27 cellular contexts compared by ENCODE assay signal in the genomic region with DNA sequence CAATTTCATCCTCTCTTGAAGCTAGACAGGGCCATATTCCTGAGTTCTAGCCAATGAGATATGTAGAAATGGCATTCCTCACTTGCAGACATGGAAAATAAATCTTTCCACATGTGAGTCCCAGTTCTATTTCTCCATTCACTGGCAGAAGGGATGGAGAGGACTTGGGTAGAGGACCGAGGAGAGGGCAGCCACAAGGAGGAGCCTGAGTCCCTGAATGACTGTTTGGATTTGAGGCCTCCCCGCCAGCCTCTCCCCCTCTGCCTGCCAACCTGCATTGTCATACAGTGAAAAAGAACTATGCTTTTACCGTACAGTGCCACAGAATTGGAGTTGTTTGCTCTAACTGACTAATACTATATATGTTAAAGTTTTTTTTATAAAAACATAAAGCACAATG.
DNase-seq lines count a peak whose midpoint lies in the region; ATAC-seq and TF ChIP-seq lines count a peak whose summit lies in the region.
"Had no signal": no experiment of that assay in that cellular context is flagged by ENCODE, and none has a peak within 500 bp of the region (broad histone marks: within the 10 kb centered on the region; RNA-seq: fewer than 3 reads in every experiment).

No MANE protein-coding gene starts in this region.

- H3K27me3 ChIP-seq in right cardiac atrium (ENCODE audit: control insufficient read depth, insufficient read depth) (no peaks in the 10 kb centered on the region), PC-3 (ENCODE audit: low read length) (no peaks in the 10 kb centered on the region), trophoblast cell (ENCODE audit: insufficient read depth, low read length) (no peaks in the 10 kb centered on the region), adrenal gland (no peaks in the 10 kb centered on the region)
- H3K27me3 ChIP-seq: MG63, testis had no signal

- peak overlapping the region; percentile 91 for H2BK12ac ChIP-seq in trophoblast cell (ENCODE audit: low read length)

- peak overlapping the region; percentile 48 for H4K8ac ChIP-seq in trophoblast cell (ENCODE audit: low read depth, low read length)

- no peak for TF ChIP-seq POLR2A in adrenal gland (IDR thresholded peaks at IDR 0.05)

- CTCF ChIA-PET in PC-3 (lab: Charles Lee) = no interaction called here

- intact Hi-C loops in Right ventricle myocardium superior (cut with DNase I) (no loop called here), right cardiac atrium (cut with DNase I) (no loop called here), PC-3 (cut with micrococcal nuclease) (no loop called here), adrenal gland (cut with DNase I) (no loop called here)

- H2AFZ ChIP-seq in PC-3 (ENCODE audit: low read length) (no peak overlapping the region), trophoblast cell (ENCODE audit: insufficient read depth, low read length, poor library complexity) (no peak overlapping the region)

- ATAC-seq in Right ventricle myocardium superior (ENCODE audit: poor library complexity) (peak; percentile 53), right cardiac atrium (no peak), PC-3 (peak; percentile 63)
- ATAC-seq: activated naive CD4-positive, alpha-beta T cell treated with anti-CD3 and anti-CD28 coated beads, Interleukin-2, amount 50 U/mL, for 72 hours; psoas muscle had no signal

- no peak overlapping the region for H3K23ac ChIP-seq in trophoblast cell (ENCODE audit: low read length)

- H3K4me3 ChIP-seq in right cardiac atrium (ENCODE audit: low read length) (no peak overlapping the region), PC-3 (ENCODE audit: low read length) (no peak overlapping the region), epithelial cell of esophagus (ENCODE audit: low read length) (no peak overlapping the region), trophoblast cell (ENCODE audit: low read depth, low read length) (no peak overlapping the region), adrenal gland (no peak overlapping the region)
- H3K4me3 ChIP-seq: lung, MG63, psoas muscle, SK-N-MC, testis had no signal

- no peaks in the 10 kb centered on the region for H3K9me2 ChIP-seq in PC-3 (replicated peaks; ENCODE audit: low read length)

- H2BK5ac ChIP-seq in trophoblast cell (ENCODE audit: low read depth, low read length, poor library complexity) = peak overlapping the region; percentile 81

- no peaks in the 10 kb centered on the region for H3F3A ChIP-seq in PC-3 (ENCODE audit: low read length, unreplicated experiment)

- H3K9me3 ChIP-seq in right cardiac atrium (ENCODE audit: control insufficient read depth, low read length) (no peaks in the 10 kb centered on the region), PC-3 (ENCODE audit: low read length) (no peaks in the 10 kb centered on the region), trophoblast cell (ENCODE audit: insufficient read depth, low read depth, low read length) (peaks cover 2% of the 10 kb centered on the region), adrenal gland (replicated peaks in 1 of 3) (no peaks in the 10 kb centered on the region)
- H3K9me3 ChIP-seq: MG63, psoas muscle, testis had no signal

- POLR2A ChIA-PET in PC-3 (lab: Charles Lee; ENCODE audit: unreplicated experiment) = no interaction called here

- H2AK5ac ChIP-seq in trophoblast cell (ENCODE audit: low read length) = peak overlapping the region; percentile 64

- peaks cover 22% of the 10 kb centered on the region for H3K79me1 ChIP-seq in trophoblast cell (ENCODE audit: low read length)

- H3K4me2 ChIP-seq in PC-3 (ENCODE audit: low read length) (no peak overlapping the region), trophoblast cell (ENCODE audit: low read length) (no peak overlapping the region)

- peak overlapping the region; percentile 48 for H3K14ac ChIP-seq in trophoblast cell (ENCODE audit: low read length)

- TF ChIP-seq CTCF in PC-3 (conservative IDR thresholded peaks at IDR 0.05; ENCODE audit: low read depth, low read length) (0 out of 2 replicates have a peak, but pooled peaks have one; percentile 13), epithelial cell of esophagus (IDR thresholded peaks at IDR 0.05; ENCODE audit: insufficient read depth, low read depth, low read length, missing control alignments) (peak; percentile 11), adrenal gland (IDR thresholded peaks at IDR 0.05) (no peak)

- H4K20me1 ChIP-seq in PC-3 (ENCODE audit: low read length) = no peaks in the 10 kb centered on the region

- H3K79me2 ChIP-seq in PC-3 (ENCODE audit: low read length) (no peaks in the 10 kb centered on the region), trophoblast cell (ENCODE audit: control insufficient read depth, insufficient read depth, low read length, poor library complexity) (peaks cover 2% of the 10 kb centered on the region)

- H3K36me3 ChIP-seq in PC-3 (ENCODE audit: low read depth, low read length) (no peaks in the 10 kb centered on the region), trophoblast cell (ENCODE audit: control insufficient read depth in 1 of 2, insufficient read depth in 2 of 2, low read length in 2 of 2) (no peaks in the 10 kb centered on the region), adrenal gland (replicated peaks in 1 of 2) (no peaks in the 10 kb centered on the region)
- H3K36me3 ChIP-seq: MG63 had no signal

- no peak for DNase-seq in Right ventricle myocardium superior
- DNase-seq in right cardiac atrium = no peak
- no peak for DNase-seq in PC-3
- peak; percentile 29 for DNase-seq in epithelial cell of esophagus (ENCODE audit: low read depth)
- no peak for DNase-seq in trophoblast cell
- DNase-seq in NCI-H2171 treated with DMSO at 0.1 percent for 48 hours (lab: John Stamatoyannopoulos, UW) = no peak
- no peak for DNase-seq in NCI-H526 treated with DMSO at 0.1 percent for 48 hours (lab: John Stamatoyannopoulos, UW)
- DNase-seq in adrenal gland = no peak
- DNase-seq: activated CD4-positive, alpha-beta T cell treated with anti-CD3 and anti-CD28 coated beads for 4 hours; activated T-cell treated with anti-CD3 and anti-CD28 coated beads for 4 hours; anterior cingulate cortex; caudate nucleus; HCEC 1CT; islet precursor cell; KBM-7; MG63; NCI-H1105 treated with DMSO at 0.1 percent for 48 hours; NCI-H2029 treated with DMSO at 0.1 percent for 48 hours; NCI-H2227 treated with DMSO at 0.1 percent for 48 hours; psoas muscle; RPMI8226; stimulated activated naive CD4-positive, alpha-beta T cell treated with Interleukin-2 at 50 U/mL for 16 hours; T-helper 2 cell; testis had no signal

- H2BK120ac ChIP-seq in trophoblast cell (ENCODE audit: insufficient read depth, low read length, poor library complexity) = peak overlapping the region; percentile 87

- 77% methylated on average over 3 of the region's 3 CpGs for WGBS in right cardiac atrium
- WGBS in trophoblast cell (ENCODE audit: extremely low coverage, insufficient coverage, insufficient read length) = no CpG with 5 or more reads among the region's 3 CpGs
- WGBS in adrenal gland, 4 donors = 65 to 78% (median 75%) methylated on average over 3 of the region's 3 CpGs

- H3K4ac ChIP-seq in trophoblast cell (ENCODE audit: low read depth, low read length) = peak overlapping the region; percentile 27

- H3K9ac ChIP-seq in PC-3 (ENCODE audit: low read length) (no peak overlapping the region), trophoblast cell (ENCODE audit: low read length) (no peak overlapping the region)

- no peak overlapping the region for H4K12ac ChIP-seq in trophoblast cell (ENCODE audit: low read depth, low read length)

- H3K4me1 ChIP-seq in right cardiac atrium (ENCODE audit: control insufficient read depth, insufficient read depth, low read length) (no peaks in the 10 kb centered on the region), PC-3 (ENCODE audit: insufficient read depth, low read length) (no peaks in the 10 kb centered on the region), trophoblast cell (ENCODE audit: control insufficient read depth in 1 of 2, insufficient read depth in 2 of 2, low read length in 2 of 2) (peaks cover 7 to 12% of the 10 kb centered on the region in 2 experiments), adrenal gland (replicated peaks in 1 of 2) (no peaks in the 10 kb centered on the region)
- H3K4me1 ChIP-seq: psoas muscle, testis had no signal

- no TSS peak for BruUV-seq in PC-3 (replicated peaks; lab: Mats Ljungman, UMichigan)

- H3K27ac ChIP-seq in right cardiac atrium (ENCODE audit: low read length) (no peak overlapping the region), PC-3 (ENCODE audit: low read length) (no peak overlapping the region), trophoblast cell (ENCODE audit: low read depth, low read length) (no peak overlapping the region), adrenal gland (no peak overlapping the region)
- H3K27ac ChIP-seq: psoas muscle, SK-N-MC, testis had no signal

- H4K91ac ChIP-seq in trophoblast cell (ENCODE audit: low read depth, low read length) = peak overlapping the region; percentile 81

- H3K18ac ChIP-seq in trophoblast cell (ENCODE audit: low read length) = peak overlapping the region; percentile 64

Comparison
In these comparisons a context has a peak if more than half of its experiments do, and no peak if none do; other contexts are left out.
1. ATAC-seq: peak in Right ventricle myocardium superior (single experiment) and PC-3 (single experiment); none in right cardiac atrium (0 of 2).
2. CTCF ChIP-seq: peak in PC-3 (single experiment) and epithelial cell of esophagus (single experiment); none in adrenal gland (0 of 6).